26 cellular contexts compared by ENCODE assay signal in the genomic region with DNA sequence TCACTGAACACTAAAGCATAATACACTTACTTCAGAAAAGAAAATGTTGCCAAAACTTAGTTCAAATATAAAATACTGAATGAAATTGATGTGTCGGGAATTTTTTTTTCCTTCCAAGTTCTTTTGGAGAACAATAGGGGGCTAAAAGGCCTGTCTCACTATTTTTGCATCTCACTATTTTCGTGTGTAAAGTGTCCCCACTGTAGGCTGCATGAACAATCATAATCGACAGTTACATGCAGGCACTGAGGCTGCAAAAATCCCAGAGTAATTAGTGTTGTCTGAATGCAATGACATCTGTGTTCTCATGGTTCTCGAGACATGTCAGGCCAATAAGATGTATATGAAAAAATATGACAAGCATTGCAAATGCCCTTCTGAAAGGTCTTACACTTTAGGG. TPM values are rescaled to one million over a fixed set of nuclear protein-coding genes. Genes with fewer than 3 reads are reported as not detected.
DNase-seq lines count a peak whose midpoint lies in the region; ATAC-seq, FAIRE-seq and TF ChIP-seq lines count a peak whose summit lies in the region.
"Had no signal": no experiment of that assay in that cellular context is flagged by ENCODE, and none has a peak within 500 bp of the region (broad histone marks: within the 10 kb centered on the region; RNA-seq: fewer than 3 reads in every experiment).

No MANE protein-coding gene starts in this region.

- WGBS in HepG2 (ENCODE audit: low lambda C conversion rate): 92% methylated on average over 4 of the region's 4 CpGs
- 86% methylated on average over 4 of the region's 4 CpGs for WGBS in right lobe of liver (ENCODE audit: insufficient coverage, low coverage, low lambda C conversion rate, missing lambda C conversion rate)

- H2AFZ ChIP-seq in HepG2 (ENCODE audit: low read length) (no peak overlapping the region), neural progenitor cell (replicated peaks) (no peak overlapping the region)

- no peaks in the 10 kb centered on the region for H3K36me3 Mint-ChIP-seq in neural progenitor cell
- peaks cover 11% of the 10 kb centered on the region for H3K36me3 Mint-ChIP-seq in activated naive CD4-positive, alpha-beta T cell treated with anti-CD3 and anti-CD28 coated beads for 36 hours (ENCODE audit: low read depth)

- in situ Hi-C loops in HepG2 (cut with HindIII; ENCODE audit: extremely low pct_ligation_motif_present, low pct_unique_long_range_greater_than_20kb): no loop called here

- intact Hi-C loops in HepG2 (cut with micrococcal nuclease; ENCODE audit: unreplicated experiment) (no loop called here), right lobe of liver (cut with DNase I) (no loop called here)
- intact Hi-C loops in activated naive CD4-positive, alpha-beta T cell treated with anti-CD3 and anti-CD28 coated beads for 36 hours (cut with micrococcal nuclease): no loop called here

- no peak overlapping the region for H3K4me2 ChIP-seq in HepG2 (ENCODE audit: low read depth, low read length)
- H3K4me2 ChIP-seq in neural progenitor cell: no peak overlapping the region

- FAIRE-seq in HepG2 (lab: Jason Lieb, UNC): no peak
- FAIRE-seq: A204.1, GM12892, GM19239 had no signal

- no peak for ATAC-seq in HepG2
- ATAC-seq in right lobe of liver: no peak
- ATAC-seq: HCT116, Panc1 had no signal

- no peak for DNase-seq in HepG2 (ENCODE audit: low spot score)
- DNase-seq in right lobe of liver: no peak
- peak; percentile 9 for DNase-seq in adipocyte (ENCODE audit: low read depth)
- no peak for DNase-seq in neural progenitor cell (ENCODE audit: low spot score)
- DNase-seq in SW 1271 (lab: John Stamatoyannopoulos, UW): no peak
- no peak for DNase-seq in anterior cingulate cortex (lab: John Stamatoyannopoulos, UW)
- no peak for DNase-seq in inferior parietal cortex (ENCODE audit: extremely low spot score)
- DNase-seq in activated naive CD4-positive, alpha-beta T cell treated with anti-CD3 and anti-CD28 coated beads for 36 hours: no peak
- DNase-seq: AML-193; C1 segment of cervical spinal cord; CD4-positive, alpha-beta memory T cell; COR-L47; GF-D8; Kasumi-1; NCI-H1930; NCI-H2107; NCI-H526 treated with DMSO at 0.1 percent for 48 hours had no signal

- POLR2A ChIA-PET in HepG2 (lab: Yijun Ruan, JAX): no interaction called here

- H4K20me1 ChIP-seq in HepG2 (ENCODE audit: insufficient read depth, low read length): no peaks in the 10 kb centered on the region
- H4K20me1 ChIP-seq in neural progenitor cell (ENCODE audit: low read depth): peaks cover 4% of the 10 kb centered on the region

- no peak overlapping the region for H3K4me3 Mint-ChIP-seq in neural progenitor cell
- no peak overlapping the region for H3K4me3 Mint-ChIP-seq in activated naive CD4-positive, alpha-beta T cell treated with anti-CD3 and anti-CD28 coated beads for 36 hours
- H3K4me3 Mint-ChIP-seq: CD4-positive, alpha-beta memory T cell had no signal

- no peaks in the 10 kb centered on the region for H3K9me3 ChIP-seq in HepG2 (ENCODE audit: low read length)
- H3K9me3 ChIP-seq in right lobe of liver: no peaks in the 10 kb centered on the region
- peaks cover under 1% of the 10 kb centered on the region for H3K9me3 ChIP-seq in adipocyte (ENCODE audit: control insufficient read depth, low read length)
- H3K9me3 ChIP-seq in neural progenitor cell (ENCODE audit: low read depth): no peaks in the 10 kb centered on the region

- CTCF ChIA-PET in HepG2 (lab: Yijun Ruan, JAX; ENCODE audit: low intra/inter-chr PET ratio, low total read pairs): no interaction called here
- CTCF ChIA-PET in activated naive CD4-positive, alpha-beta T cell treated with anti-CD3 and anti-CD28 coated beads for 36 hours (lab: Charles Lee): no interaction called here

- H3K27ac ChIP-seq in HepG2 (ENCODE audit: extremely low read length, insufficient read depth, low read length): no peak overlapping the region
- no peak overlapping the region for H3K27ac ChIP-seq in right lobe of liver
- peak overlapping the region; percentile 10 for H3K27ac ChIP-seq in neural progenitor cell
- H3K27ac ChIP-seq: HL-60, RWPE1 had no signal

- TF ChIP-seq EP300 in HepG2 (IDR thresholded peaks at IDR 0.05; ENCODE audit: low read depth in 2 of 2, low read length in 2 of 2) (no peak), HepG2 (CRISPR knock-in tag; IDR thresholded peaks at IDR 0.05; ENCODE audit: borderline replicate concordance) (no peak)

- H3K4me3 ChIP-seq in HepG2 (replicated peaks in 1 of 3; ENCODE audit: insufficient read depth in 1 of 3, low read depth in 2 of 3, low read length in 3 of 3) (no peak overlapping the region), right lobe of liver (no peak overlapping the region), adipocyte (ENCODE audit: low read length) (no peak overlapping the region), neural progenitor cell (no peak overlapping the region)

- H3K79me2 ChIP-seq in HepG2 (ENCODE audit: insufficient read depth, low read length) (no peaks in the 10 kb centered on the region), neural progenitor cell (ENCODE audit: low read depth) (peaks cover 6% of the 10 kb centered on the region)

- no peak overlapping the region for H3K27ac Mint-ChIP-seq in neural progenitor cell
- H3K27ac Mint-ChIP-seq in activated naive CD4-positive, alpha-beta T cell treated with anti-CD3 and anti-CD28 coated beads for 36 hours: no peak overlapping the region
- H3K27ac Mint-ChIP-seq: CD4-positive, alpha-beta memory T cell had no signal

- TF ChIP-seq POLR2A in HepG2 (IDR thresholded peaks at IDR 0.05; ENCODE audit: insufficient read depth in 1 of 2, low read depth in 2 of 2, low read length in 2 of 2) (no peak), right lobe of liver (IDR thresholded peaks at IDR 0.05) (no peak)

- BruUV-seq in HepG2 (replicated peaks; lab: Mats Ljungman, UMichigan): no TSS peak

- H3F3A ChIP-seq in neural progenitor cell (ENCODE audit: low read depth): no peaks in the 10 kb centered on the region

- H3K9me3 Mint-ChIP-seq in neural progenitor cell: peaks cover under 1% of the 10 kb centered on the region
- peaks cover under 1% of the 10 kb centered on the region for H3K9me3 Mint-ChIP-seq in activated naive CD4-positive, alpha-beta T cell treated with anti-CD3 and anti-CD28 coated beads for 36 hours

- H3K27me3 ChIP-seq in HepG2 (ENCODE audit: control insufficient read depth in 1 of 2, insufficient read depth in 2 of 2, low read length in 2 of 2) (no peaks in the 10 kb centered on the region), right lobe of liver (no peaks in the 10 kb centered on the region), adipocyte (replicated peaks; ENCODE audit: control insufficient read depth, insufficient read depth, low read length) (no peaks in the 10 kb centered on the region), neural progenitor cell (no peaks in the 10 kb centered on the region)

- H3K9ac ChIP-seq in HepG2 (ENCODE audit: insufficient read depth, low read depth, low read length) (no peak overlapping the region), adipocyte (ENCODE audit: low read length) (no peak overlapping the region), neural progenitor cell (no peak overlapping the region)

- H3K4me1 ChIP-seq in HepG2 (ENCODE audit: insufficient read depth, low read length) (no peaks in the 10 kb centered on the region), right lobe of liver (no peaks in the 10 kb centered on the region), adipocyte (ENCODE audit: control insufficient read depth, insufficient read depth, low read length) (peaks cover 6% of the 10 kb centered on the region), neural progenitor cell (peaks cover 16% of the 10 kb centered on the region)

- H3K27me3 Mint-ChIP-seq in neural progenitor cell (ENCODE audit: insufficient read depth, low read depth): no peaks in the 10 kb centered on the region
- no peaks in the 10 kb centered on the region for H3K27me3 Mint-ChIP-seq in activated naive CD4-positive, alpha-beta T cell treated with anti-CD3 and anti-CD28 coated beads for 36 hours (ENCODE audit: low read depth)
- H3K27me3 Mint-ChIP-seq: CD4-positive, alpha-beta memory T cell had no signal

- H3K36me3 ChIP-seq in HepG2 (replicated peaks in 1 of 2; ENCODE audit: control insufficient read depth in 1 of 2, insufficient read depth in 2 of 2, low read length in 2 of 2) (no peaks in the 10 kb centered on the region), right lobe of liver (no peaks in the 10 kb centered on the region), adipocyte (ENCODE audit: control insufficient read depth, insufficient read depth, low read length, severe bottlenecking) (no peaks in the 10 kb centered on the region), neural progenitor cell (peaks cover 5% of the 10 kb centered on the region)

- peaks cover 17% of the 10 kb centered on the region for H3K4me1 Mint-ChIP-seq in neural progenitor cell
- H3K4me1 Mint-ChIP-seq in activated naive CD4-positive, alpha-beta T cell treated with anti-CD3 and anti-CD28 coated beads for 36 hours (ENCODE audit: low read depth): peaks cover 3% of the 10 kb centered on the region

- TF ChIP-seq RAD21 in HepG2 (CRISPR knock-in tag; IDR thresholded peaks at IDR 0.05): no peak

- no peak for TF ChIP-seq CTCF in HepG2 (CRISPR knock-in tag; IDR thresholded peaks at IDR 0.05)
- no peak for TF ChIP-seq CTCF in right lobe of liver (IDR thresholded peaks at IDR 0.05)
- TF ChIP-seq CTCF in neural progenitor cell (IDR thresholded peaks at IDR 0.05): no peak

RNA-seq across cellular contexts. Expression of gene MAB21L2, which starts 11.8 kb away (rescaled TPM):
- total RNA-seq in HepG2 (2016; rRNA removed; fragmentation: Illumina TruSeq; extraction: Trizol) (not detected in 2 replicates), right lobe of liver (under 1 TPM in 5 of 6 experiments, not detected in 1; 0.06 to 0.70 (median 0.31) TPM), neural progenitor cell (ENCODE audit: low replicate concordance) (38.3 and 42.1 TPM in 2 replicates)
- not detected in 2 replicates for total RNA-seq in HepG2 (2016; cell fraction: cytosol; rRNA removed; fragmentation: Illumina TruSeq; extraction: Trizol; ENCODE audit: low read depth)
- total RNA-seq in HepG2 (2016; cell fraction: insoluble cytoplasmic fraction; rRNA removed; fragmentation: Illumina TruSeq; extraction: Trizol): not detected in 2 replicates
- total RNA-seq in HepG2 (2016; cell fraction: membrane; rRNA removed; fragmentation: Illumina TruSeq; extraction: Trizol): not detected in 2 replicates
- not detected in 2 replicates for total RNA-seq in HepG2 (2016; cell fraction: nucleus; rRNA removed; fragmentation: Illumina TruSeq; extraction: Trizol)
- polyA plus RNA-seq in HepG2 (2011; rRNA removed): not detected in 2 replicates
- polyA plus RNA-seq in HepG2 (2011; cell fraction: cytosol; rRNA removed): not detected in 2 replicates
- polyA plus RNA-seq in HepG2 (2011; cell fraction: nucleus; rRNA removed): not detected in 2 replicates
- not detected in 2 replicates for polyA plus RNA-seq in HepG2 (2012)
- not detected in 2 replicates for polyA plus RNA-seq in HepG2 (2016; cell fraction: cytosol; fragmentation: Illumina TruSeq; extraction: Trizol; ENCODE audit: low read depth)
- polyA plus RNA-seq in HepG2 (2016; cell fraction: insoluble cytoplasmic fraction; fragmentation: Illumina TruSeq; extraction: Trizol; ENCODE audit: low read depth): not detected in 2 replicates
- polyA plus RNA-seq in HepG2 (2016; cell fraction: membrane; fragmentation: Illumina TruSeq; extraction: Trizol; ENCODE audit: low read depth): not detected in 2 replicates
- polyA plus RNA-seq in HepG2 (2016; cell fraction: nucleus; fragmentation: Illumina TruSeq; extraction: Trizol; ENCODE audit: insufficient read depth, low read depth): not detected in 2 replicates
- polyA minus RNA-seq in HepG2 (2011; rRNA and poly(A)+ RNA removed; ENCODE audit: low replicate concordance): not detected in 2 replicates
- not detected in 2 replicates for polyA minus RNA-seq in HepG2 (2011; cell fraction: cytosol; rRNA and poly(A)+ RNA removed)
- polyA minus RNA-seq in HepG2 (2011; cell fraction: nucleus; rRNA and poly(A)+ RNA removed): not detected in 2 replicates
- not detected for total RNA-seq in activated naive CD4-positive, alpha-beta T cell treated with anti-CD3 and anti-CD28 coated beads for 36 hours
- total RNA-seq: CD4-positive, alpha-beta memory T cell; NCI-H460; SK-MEL-5 had no signal

Comparison
In these comparisons a context has a peak if more than half of its experiments do, and no peak if none do; other contexts are left out.
1. RNA of gene MAB21L2, which starts 11.8 kb away (total RNA-seq): 38.3 to 42.1 TPM in neural progenitor cell; 0.06 to 0.70 TPM in right lobe of liver, not detected in HepG2 and not detected in activated naive CD4-positive, alpha-beta T cell treated with anti-CD3 and anti-CD28 coated beads for 36 hours; every median in the first group is over 10 times any median in the second.